8 cellular contexts compared by ENCODE assay signal in the genomic region with DNA sequence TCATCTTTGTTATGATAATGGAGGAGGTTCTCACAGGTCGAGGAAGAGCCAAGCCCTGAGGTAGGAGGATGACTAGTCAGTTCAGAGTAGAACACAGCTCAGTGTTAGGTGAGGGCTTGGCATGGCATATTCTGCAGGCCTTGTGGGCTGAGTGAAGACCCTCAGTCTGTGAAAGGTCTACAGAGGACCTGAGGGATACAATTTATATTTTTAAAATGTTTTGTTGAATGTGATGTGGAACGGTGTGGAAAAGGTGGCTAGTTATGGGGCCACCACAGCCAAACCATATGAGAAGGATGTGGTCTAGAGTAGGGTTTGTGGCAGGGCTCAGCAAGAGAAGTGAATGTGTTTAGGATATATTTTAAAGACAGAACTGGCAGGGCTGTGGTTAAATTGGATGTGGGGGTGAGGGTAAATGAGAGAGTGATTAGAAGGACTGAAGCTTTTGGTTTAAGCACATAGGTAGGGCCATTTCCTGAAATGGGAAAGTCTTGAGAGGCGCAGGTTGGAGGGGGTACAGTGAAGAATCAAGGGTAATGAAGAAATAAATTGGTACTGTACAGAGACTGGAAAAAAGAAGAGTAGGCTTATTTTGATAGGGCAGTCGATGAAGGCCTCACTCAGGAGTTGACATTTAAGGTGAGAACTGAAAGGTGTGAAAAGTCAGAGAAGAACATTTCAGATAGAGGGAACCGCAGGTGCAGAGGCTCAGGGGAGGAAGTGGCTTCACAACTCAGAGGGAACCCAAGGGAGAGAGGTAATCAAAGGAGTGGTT.
DNase-seq lines count a peak whose midpoint lies in the region; ATAC-seq and TF ChIP-seq lines count a peak whose summit lies in the region.

No MANE protein-coding gene starts in this region.

- H3K9me3 Mint-ChIP-seq in Calu3 (ENCODE audit: low read depth, unreplicated experiment): peaks cover 3% of the 10 kb centered on the region

- TF ChIP-seq CTCF in Calu3 (IDR thresholded peaks at IDR 0.05; ENCODE audit: unreplicated experiment): no peak

- H3K27me3 Mint-ChIP-seq in Calu3 (ENCODE audit: unreplicated experiment): no peaks in the 10 kb centered on the region

- H3K4me1 Mint-ChIP-seq in Calu3 (ENCODE audit: low read depth, unreplicated experiment): peaks cover 15% of the 10 kb centered on the region

- ATAC-seq in GM19023 (IDR thresholded peaks at IDR 0.05; ENCODE audit: unreplicated experiment) (peak; percentile 69), HG03025 (IDR thresholded peaks at IDR 0.05; ENCODE audit: low FRiP score, unreplicated experiment) (peak; percentile 67), HG03439 (IDR thresholded peaks at IDR 0.05; ENCODE audit: unreplicated experiment) (no peak)

- intact Hi-C loops in Calu3 (cut with micrococcal nuclease; ENCODE audit: unreplicated experiment): no loop called here

- DNase-seq in activated CD4-positive, alpha-beta T cell treated with anti-CD3 and anti-CD28 coated beads, Interleukin-2, amount 50 U/mL, for 1 hour: peak; percentile 7
- peak; percentile 39 for DNase-seq in stimulated activated CD4-positive, alpha-beta T cell treated with anti-CD3 and anti-CD28 coated beads, Interleukin-4, amount 100 ng/mL, for 24 hours
- DNase-seq in iPS-NIHi7 (ENCODE audit: extremely low spot score): no peak
- DNase-seq in middle frontal gyrus (ENCODE audit: extremely low spot score, low spot score): no peak
- no peak for DNase-seq in Calu3

- CTCF ChIA-PET in Calu3 (lab: Charles Lee): interaction anchor here (0.6 kb wide), 1 partner anchor 112 kb away, joined by 3 read pairs; no protein-coding TSS in a partner anchor

- H3K27ac Mint-ChIP-seq in Calu3 (ENCODE audit: unreplicated experiment): no peak overlapping the region

- no peak overlapping the region for H3K4me3 Mint-ChIP-seq in Calu3 (ENCODE audit: low read depth, unreplicated experiment)

- H3K36me3 Mint-ChIP-seq in Calu3 (ENCODE audit: insufficient read depth, unreplicated experiment): peaks cover 7% of the 10 kb centered on the region

- BruUV-seq in Calu3 (replicated peaks; lab: Mats Ljungman, UMichigan): no TSS peak

Comparison
In these comparisons a context has a peak if more than half of its experiments do, and no peak if none do; other contexts are left out.
1. DNase-seq: peak in activated CD4-positive, alpha-beta T cell treated with anti-CD3 and anti-CD28 coated beads, Interleukin-2, amount 50 U/mL, for 1 hour (single experiment) and stimulated activated CD4-positive, alpha-beta T cell treated with anti-CD3 and anti-CD28 coated beads, Interleukin-4, amount 100 ng/mL, for 24 hours (single experiment); none in iPS-NIHi7 (single experiment), middle frontal gyrus (single experiment) and Calu3 (single experiment).